21 cellular contexts compared by ENCODE assay signal in genomic region chr2:150459281-150459680, GRCh38. TPM values are rescaled to one million over a fixed set of nuclear protein-coding genes. Genes with fewer than 3 reads are reported as not detected.
DNase-seq lines count a peak whose midpoint lies in the region; ATAC-seq and TF ChIP-seq lines count a peak whose summit lies in the region.
"Had no signal": no experiment of that assay in that cellular context is flagged by ENCODE, and none has a peak within 500 bp of the region (broad histone marks: within the 10 kb centered on the region; RNA-seq: fewer than 3 reads in every experiment).

No MANE protein-coding gene starts in this region.

- H3K36me3 ChIP-seq in sigmoid colon: no peaks in the 10 kb centered on the region
- H3K36me3 ChIP-seq: heart right ventricle, neutrophil had no signal

- no peaks in the 10 kb centered on the region for H3K27me3 ChIP-seq in sigmoid colon
- H3K27me3 ChIP-seq: heart right ventricle, neutrophil had no signal

- CTCF ChIA-PET in AG04449 (lab: Yijun Ruan, JAX): no interaction called here

- WGBS in sigmoid colon, 2 donors: 96 to 97% methylated on average over 1 of the region's 1 CpG

- H3K4me3 ChIP-seq in AG04449 (ENCODE audit: low read depth, low read length): no peak overlapping the region
- no peak overlapping the region for H3K4me3 ChIP-seq in astrocyte of the cerebellum (ENCODE audit: low read depth, low read length)
- no peak overlapping the region for H3K4me3 ChIP-seq in sigmoid colon
- H3K4me3 ChIP-seq: heart right ventricle, psoas muscle had no signal

- TF ChIP-seq EP300 in sigmoid colon (IDR thresholded peaks at IDR 0.05): no peak

- in situ Hi-C loops in astrocyte of the cerebellum (cut with HindIII; ENCODE audit: low sequenced_read_pairs): no loop called here

- no peak for TF ChIP-seq POLR2A in sigmoid colon (IDR thresholded peaks at IDR 0.05)

- peak; percentile 37 for DNase-seq in AG04449 (ENCODE audit: low read depth, low spot score)
- peak; percentile 49 for DNase-seq in GM04504 (ENCODE audit: low read depth)
- peak; percentile 53 for DNase-seq in astrocyte of the cerebellum (ENCODE audit: low read depth)
- peak; percentile 39 for DNase-seq in iris pigment epithelial cell (ENCODE audit: low read depth)
- DNase-seq in sigmoid colon: no peak
- DNase-seq in amniotic stem cell (lab: John Stamatoyannopoulos, UW): no peak
- DNase-seq in NCI-H146 treated with DMSO at 0.1 percent for 48 hours (lab: John Stamatoyannopoulos, UW; ENCODE audit: unreplicated experiment): no peak
- DNase-seq: activated effector memory CD4-positive, alpha-beta T cell treated with Interleukin-2 at 50 U/mL for 16 hours; activated T-cell treated with anti-CD3 and anti-CD28 coated beads for 4 hours; DMS153; GDM1; HCEC 1CT; heart right ventricle; KBM-7; NCI-H1417 treated with DMSO at 0.1 percent for 48 hours; NCI-H510A; psoas muscle; SHP77 had no signal

- POLR2A ChIA-PET in AG04449 (lab: Yijun Ruan, JAX): no interaction called here

- no peak for ATAC-seq in GM21360 (IDR thresholded peaks at IDR 0.05; ENCODE audit: unreplicated experiment)
- ATAC-seq: heart right ventricle, Panc1, psoas muscle had no signal

- TF ChIP-seq CTCF in AG04449 (IDR thresholded peaks at IDR 0.05; ENCODE audit: insufficient read depth, low read length, missing control alignments) (no peak), astrocyte of the cerebellum (IDR thresholded peaks at IDR 0.05; ENCODE audit: low read depth, low read length, missing control alignments) (no peak), sigmoid colon (IDR thresholded peaks at IDR 0.05) (no peak)

- H3K9me3 ChIP-seq in sigmoid colon: no peaks in the 10 kb centered on the region
- H3K9me3 ChIP-seq: heart right ventricle, neutrophil, psoas muscle had no signal

- intact Hi-C loops in sigmoid colon (cut with DNase I): no loop called here

- peaks cover 0 to 7% (median 0%) of the 10 kb centered on the region in 4 donors for H3K4me1 ChIP-seq in sigmoid colon
- H3K4me1 ChIP-seq: psoas muscle had no signal

- no peak overlapping the region for H3K27ac ChIP-seq in sigmoid colon
- H3K27ac ChIP-seq: heart right ventricle, neutrophil, psoas muscle had no signal

RNA-seq across cellular contexts. Expression of gene RND3, which starts 28.2 kb away (rescaled TPM):
- 100 to 1,000 TPM in 1 of 4 donors, 10 to 100 TPM in 3; 28.9 to 171 (median 30.5) TPM for total RNA-seq in sigmoid colon
- 10 to 100 TPM; 22.3 to 45.0 (median 41.6) TPM for polyA plus RNA-seq in sigmoid colon

Comparison
In these comparisons a context has a peak if more than half of its experiments do, and no peak if none do; other contexts are left out.
1. DNase-seq: peak in AG04449 (single experiment), GM04504 (single experiment), astrocyte of the cerebellum (single experiment) and iris pigment epithelial cell (single experiment); none in sigmoid colon (single experiment), amniotic stem cell (single experiment) and NCI-H146 treated with DMSO at 0.1 percent for 48 hours (single experiment).